ENCODE assay signal across 8 cellular contexts in genomic region chr6:27178001-27178730, GRCh38.
DNase-seq lines count a peak whose midpoint lies in the region; ATAC-seq and TF ChIP-seq lines count a peak whose summit lies in the region.

No MANE protein-coding gene starts in this region.

- H3K27ac ChIP-seq in DND-41 (ENCODE audit: low read length) (peak overlapping the region; percentile 89), HL-60 (replicated peaks) (peak overlapping the region; percentile 79), brain microvascular endothelial cell (peak overlapping the region; percentile 70), iPS-20b (ENCODE audit: low read length) (peak overlapping the region; percentile 4), gastrocnemius medialis (peak overlapping the region; percentile 55 to 72 (median 62))

- no peaks in the 10 kb centered on the region for H3K79me2 ChIP-seq in DND-41 (ENCODE audit: insufficient read depth, low read length)

- H4K20me1 ChIP-seq in DND-41 (ENCODE audit: insufficient read depth, low read length): no peaks in the 10 kb centered on the region

- ATAC-seq in DND-41 (ENCODE audit: insufficient read depth, low read depth) (peak; percentile 80), GM19467 (IDR thresholded peaks at IDR 0.05; ENCODE audit: unreplicated experiment) (peak; percentile 20), gastrocnemius medialis (peak; percentile 42 to 65)

- H3K9ac ChIP-seq in DND-41 (ENCODE audit: low read depth, low read length) (peak overlapping the region; percentile 84), iPS-20b (ENCODE audit: low read depth, low read length) (peak overlapping the region; percentile 91)

- H3K27me3 ChIP-seq in DND-41 (ENCODE audit: insufficient read depth, low read length, poor library complexity) (no peaks in the 10 kb centered on the region), HL-60 (ENCODE audit: insufficient read depth, poor library complexity, severe bottlenecking) (no peaks in the 10 kb centered on the region), brain microvascular endothelial cell (replicated peaks) (no peaks in the 10 kb centered on the region), iPS-20b (ENCODE audit: insufficient read depth, low read length) (no peaks in the 10 kb centered on the region), gastrocnemius medialis (peaks cover 0 to 2% (median 0%) of the 10 kb centered on the region in 3 donors)

- no peak for TF ChIP-seq CTCF in DND-41 (IDR thresholded peaks at IDR 0.05; ENCODE audit: borderline replicate concordance, extremely low read depth, low read length, poor library complexity, severe bottlenecking)
- no peak for TF ChIP-seq CTCF in HL-60 (IDR thresholded peaks at IDR 0.05; ENCODE audit: insufficient read depth, low read length)
- no peak for TF ChIP-seq CTCF in brain microvascular endothelial cell (IDR thresholded peaks at IDR 0.05; ENCODE audit: low read depth, low read length, missing control alignments)
- no peak for TF ChIP-seq CTCF in gastrocnemius medialis (IDR thresholded peaks at IDR 0.05 in 4 of 5, conservative IDR thresholded peaks at IDR 0.05 in 1 of 5)

- peak overlapping the region; percentile 81 for H2AFZ ChIP-seq in DND-41 (ENCODE audit: low read depth, low read length)

- DNase-seq in DND-41 (peak; percentile 83), HL-60 (ENCODE audit: low read depth in 1 of 2, low spot score in 1 of 2) (peak in 1 of 2 experiments; percentile 83), SK-MEL-5 (ENCODE audit: low read depth, low spot score) (peak; percentile 95), brain microvascular endothelial cell (peak; percentile 91), gastrocnemius medialis (peak; percentile 22 to 28), HuH-7.5 (ENCODE audit: low spot score) (no peak)

- peaks cover 24% of the 10 kb centered on the region for H3K4me1 ChIP-seq in DND-41 (ENCODE audit: insufficient read depth, low read length)
- H3K4me1 ChIP-seq in iPS-20b (ENCODE audit: insufficient read depth, low read length): peaks cover 3% of the 10 kb centered on the region; the same call in 1 of the 2 replicates
- H3K4me1 ChIP-seq in gastrocnemius medialis: peaks cover 5% of the 10 kb centered on the region in 2 donors

- intact Hi-C loops in gastrocnemius medialis (cut with DNase I; ENCODE audit: low total_unique reads): loop anchor here (5.0 to 10.0 kb wide), 6 partner anchors 46 to 863 kb away; a partner anchor contains a TSS

- peak overlapping the region; percentile 74 for H3K4me2 ChIP-seq in DND-41 (ENCODE audit: insufficient read depth, low read length)

- peak in 1 of 2 donors; percentile 18 for TF ChIP-seq POLR2A in gastrocnemius medialis (IDR thresholded peaks at IDR 0.05)

- in situ Hi-C loops in SK-MEL-5 (cut with HindIII; ENCODE audit: low pct_unique_long_range_greater_than_20kb, low sequenced_read_pairs) (no loop called here), brain microvascular endothelial cell (cut with HindIII; ENCODE audit: low pct_ligation_motif_present, low sequenced_read_pairs) (no loop called here), gastrocnemius medialis (cut with MboI; ENCODE audit: low sequenced_read_pairs in 4 of 4) (loop anchor here in 3 of 4 donors (10.0 to 25.0 kb wide), 3 partner anchors 297 to 717 kb away; partner anchors contain the start of gene ZNF184 (in 1 of the 3))

- H3K9me3 ChIP-seq in DND-41 (ENCODE audit: insufficient read depth, low read length, severe bottlenecking): no peaks in the 10 kb centered on the region
- H3K9me3 ChIP-seq in iPS-20b (ENCODE audit: insufficient read depth, low read depth, low read length): no peaks in the 10 kb centered on the region
- no peaks in the 10 kb centered on the region for H3K9me3 ChIP-seq in gastrocnemius medialis

- H3K36me3 ChIP-seq in DND-41 (ENCODE audit: insufficient read depth, low read length) (no peaks in the 10 kb centered on the region; the same call in 1 of the 2 replicates), brain microvascular endothelial cell (replicated peaks) (no peaks in the 10 kb centered on the region), iPS-20b (ENCODE audit: insufficient read depth, low read depth, low read length) (no peaks in the 10 kb centered on the region), gastrocnemius medialis (no peaks in the 10 kb centered on the region)

- H3K4me3 ChIP-seq in DND-41 (ENCODE audit: low read depth in 1 of 2, low read length in 2 of 2) (peak overlapping the region; percentile 48 to 89), HL-60 (replicated peaks; ENCODE audit: insufficient read depth, low read length) (peak overlapping the region; percentile 96), brain microvascular endothelial cell (ENCODE audit: low read depth, low read length) (peak overlapping the region; percentile 96), iPS-20b (ENCODE audit: low read length) (peak overlapping the region; percentile 100), gastrocnemius medialis (peak overlapping the region; percentile 81 to 92 (median 84))

Comparison
In these comparisons a context has a peak if more than half of its experiments do, and no peak if none do; other contexts are left out.
1. ATAC-seq: peak in every context shown above with its lines; median percentile 80 in DND-41; 54 in gastrocnemius medialis; 20 in GM19467.
2. H3K27ac ChIP-seq: peak in every context shown above with its lines; median percentile 89 in DND-41; 79 in HL-60; 70 in brain microvascular endothelial cell; 62 in gastrocnemius medialis; 4 in iPS-20b.
3. in situ Hi-C loops: an anchor here in gastrocnemius medialis (10.0 to 25.0 kb wide); none called in SK-MEL-5 and brain microvascular endothelial cell.